ENCODE assay signal across 1 cellular context in genomic region chr18:35132284-35132910, GRCh38.
TF ChIP-seq lines count a peak whose summit lies in the region.

No MANE protein-coding gene starts in this region.

TF ChIP-seq in SK-N-SH, 30 proteins besides CTCF, POLR2A, EP300 and RAD21:
- TF ChIP-seq TCF12 (IDR thresholded peaks at IDR 0.05), result no peak
- no peak for TF ChIP-seq JUND (IDR thresholded peaks at IDR 0.05)
- no peak for TF ChIP-seq TAF1 (IDR thresholded peaks at IDR 0.05; ENCODE audit: borderline replicate concordance, low read depth, low read length)
- TF ChIP-seq SMC3 (IDR thresholded peaks at IDR 0.05; ENCODE audit: low read depth, low read length), result no peak
- TF ChIP-seq, protein P1, sequence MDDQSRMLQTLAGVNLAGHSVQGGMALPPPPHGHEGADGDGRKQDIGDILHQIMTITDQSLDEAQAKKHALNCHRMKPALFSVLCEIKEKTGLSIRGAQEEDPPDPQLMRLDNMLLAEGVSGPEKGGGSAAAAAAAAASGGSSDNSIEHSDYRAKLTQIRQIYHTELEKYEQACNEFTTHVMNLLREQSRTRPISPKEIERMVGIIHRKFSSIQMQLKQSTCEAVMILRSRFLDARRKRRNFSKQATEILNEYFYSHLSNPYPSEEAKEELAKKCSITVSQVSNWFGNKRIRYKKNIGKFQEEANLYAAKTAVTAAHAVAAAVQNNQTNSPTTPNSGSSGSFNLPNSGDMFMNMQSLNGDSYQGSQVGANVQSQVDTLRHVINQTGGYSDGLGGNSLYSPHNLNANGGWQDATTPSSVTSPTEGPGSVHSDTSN (IDR thresholded peaks at IDR 0.05), result no peak
- TF ChIP-seq FOXM1 (IDR thresholded peaks at IDR 0.05; ENCODE audit: low read depth), result no peak
- no peak for TF ChIP-seq CHD2 (IDR thresholded peaks at IDR 0.05; ENCODE audit: low read length, partially characterized antibody)
